In the genomic region with DNA sequence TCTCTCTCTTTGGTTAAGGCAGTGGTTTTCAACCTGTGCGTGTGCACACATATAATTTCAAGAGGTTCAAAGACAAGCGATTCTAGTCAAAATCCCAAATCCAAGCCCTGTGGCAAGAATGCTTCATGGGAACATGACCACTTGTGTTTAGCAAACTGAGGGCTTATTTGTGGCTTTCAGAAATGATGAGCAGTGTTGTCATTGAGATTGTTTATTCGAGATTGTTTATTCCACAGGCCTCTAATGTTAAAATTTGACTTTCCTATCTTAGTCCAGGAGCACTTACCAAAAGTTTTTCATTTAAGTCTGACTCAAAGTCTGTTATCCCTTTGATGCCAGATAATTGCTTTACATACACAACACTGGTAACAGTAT, we compare ENCODE assay signal across 28 cellular contexts.
"Had no signal": no experiment of that assay in that cellular context is flagged by ENCODE, and none has a peak within 500 bp of the region (broad histone marks: within the 10 kb centered on the region; RNA-seq: fewer than 3 reads in every experiment).

No MANE protein-coding gene starts in this region.

- H3K27me3 ChIP-seq: ascending aorta, cardiac muscle cell had no signal

- H3K36me3 ChIP-seq: ascending aorta, cardiac muscle cell had no signal

- DNase-seq: activated B cell treated with CpG ODN at 0.5 μM for 24 hours; activated CD4-positive, alpha-beta memory T cell treated with anti-CD3 and anti-CD28 coated beads for 36 hours; activated CD4-positive, alpha-beta T cell treated with anti-CD3 and anti-CD28 coated beads for 4 hours; activated CD4-positive, alpha-beta T cell treated with anti-CD3 and anti-CD28 coated beads, Interleukin-2, amount 10 ng/mL, durations not matched to agents 7 days and 5 days; activated CD4-positive, alpha-beta T cell treated with anti-CD3 and anti-CD28 coated beads, Interleukin-2, amount 50 U/mL, for 4 hours; activated CD4-positive, CD25-positive, alpha-beta regulatory T cell treated with anti-CD3 and anti-CD28 coated beads, Interleukin-2, amount 50 U/mL, for 72 hours; activated CD8-positive, alpha-beta memory T cell treated with anti-CD3 and anti-CD28 coated beads, Interleukin-2, amount 50 U/mL, for 4 hours; activated CD8-positive, alpha-beta T cell treated with anti-CD3 and anti-CD28 coated beads for 36 hours; activated effector memory CD4-positive, alpha-beta T cell treated with Interleukin-2 at 50 U/mL for 16 hours; activated gamma-delta T cell; activated naive CD4-positive, alpha-beta T cell treated with anti-CD3 and anti-CD28 coated beads, Interleukin-2, amount 10 ng/mL, durations not matched to agents 7 days and 5 days; activated naive CD4-positive, alpha-beta T cell treated with Interleukin-2 at 50 U/mL for 16 hours; activated naive CD8-positive, alpha-beta T cell treated with anti-CD3 and anti-CD28 coated beads, Interleukin-2, amount 10 ng/mL, durations not matched to agents 7 days and 5 days; activated naive CD8-positive, alpha-beta T cell treated with anti-CD3 and anti-CD28 coated beads, Interleukin-2, amount 50 U/mL, for 24 hours; activated T-cell treated with anti-CD3 and anti-CD28 coated beads for 4 hours; activated T-cell treated with anti-CD3 and anti-CD28 coated beads, Interleukin-2, amount 50 U/mL, for 1 hour; activated T-cell treated with anti-CD3 and anti-CD28 coated beads, Interleukin-2, amount 50 U/mL, for 4 hours; activated T-cell treated with anti-CD3 and anti-CD28 coated beads, Interleukin-2, amount 50 U/mL, for 72 hours; amygdala; anterior cingulate cortex; caudate nucleus; cerebellar nuclear complex; T-helper 1 cell; T-helper 2 cell; T-helper 9 cell had no signal

- H3K4me3 ChIP-seq: ascending aorta, cardiac muscle cell had no signal

- H3K9me3 ChIP-seq: ascending aorta had no signal

- ATAC-seq: activated CD8-positive, alpha-beta T cell treated with anti-CD3 and anti-CD28 coated beads for 36 hours; activated naive CD8-positive, alpha-beta T cell treated with anti-CD3 and anti-CD28 coated beads, Interleukin-2, amount 50 U/mL, for 24 hours; activated T-cell treated with anti-CD3 and anti-CD28 coated beads, Interleukin-2, amount 50 U/mL, for 4 hours; activated T-cell treated with anti-CD3 and anti-CD28 coated beads, Interleukin-2, amount 50 U/mL, for 72 hours had no signal

- H3K27ac ChIP-seq: ascending aorta, cardiac muscle cell, VCaP had no signal
